ENCODE assay signal across 1 cellular context in the genomic region with DNA sequence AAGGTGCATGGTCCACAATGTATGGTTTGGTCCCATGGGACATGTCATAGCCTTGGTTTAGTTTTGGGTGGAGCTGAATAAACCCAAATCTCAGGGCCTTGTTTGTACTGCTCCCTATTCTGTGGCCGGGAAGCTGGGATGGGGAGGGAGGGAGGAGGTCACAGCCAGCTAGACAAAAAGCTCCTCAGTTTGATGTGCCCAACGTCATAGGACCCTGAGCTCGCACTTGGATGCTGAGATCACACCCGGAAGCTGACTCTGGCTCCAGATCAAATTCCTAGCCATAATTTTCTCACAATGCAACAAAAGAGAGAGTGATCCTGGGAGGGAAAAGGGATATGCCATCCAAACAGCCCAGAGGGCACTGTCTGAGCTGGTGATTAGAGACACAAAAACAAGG.
TF ChIP-seq lines count a peak whose summit lies in the region.

No MANE protein-coding gene starts in this region.

TF ChIP-seq in WTC11, 78 proteins besides CTCF, POLR2A, EP300 and RAD21 (continued from another document):
- TF ChIP-seq RELA (CRISPR knock-in tag; IDR thresholded peaks at IDR 0.05; ENCODE audit: borderline replicate concordance) (no peak), ZNF232 (CRISPR knock-in tag; IDR thresholded peaks at IDR 0.05) (no peak), GABPB1 (CRISPR knock-in tag; IDR thresholded peaks at IDR 0.05) (no peak), GRHL2 (CRISPR knock-in tag; IDR thresholded peaks at IDR 0.05; ENCODE audit: insufficient replicate concordance, severe bottlenecking) (no peak), MYBL2 (CRISPR knock-in tag; IDR thresholded peaks at IDR 0.05) (no peak)
- TF ChIP-seq, protein P1, sequence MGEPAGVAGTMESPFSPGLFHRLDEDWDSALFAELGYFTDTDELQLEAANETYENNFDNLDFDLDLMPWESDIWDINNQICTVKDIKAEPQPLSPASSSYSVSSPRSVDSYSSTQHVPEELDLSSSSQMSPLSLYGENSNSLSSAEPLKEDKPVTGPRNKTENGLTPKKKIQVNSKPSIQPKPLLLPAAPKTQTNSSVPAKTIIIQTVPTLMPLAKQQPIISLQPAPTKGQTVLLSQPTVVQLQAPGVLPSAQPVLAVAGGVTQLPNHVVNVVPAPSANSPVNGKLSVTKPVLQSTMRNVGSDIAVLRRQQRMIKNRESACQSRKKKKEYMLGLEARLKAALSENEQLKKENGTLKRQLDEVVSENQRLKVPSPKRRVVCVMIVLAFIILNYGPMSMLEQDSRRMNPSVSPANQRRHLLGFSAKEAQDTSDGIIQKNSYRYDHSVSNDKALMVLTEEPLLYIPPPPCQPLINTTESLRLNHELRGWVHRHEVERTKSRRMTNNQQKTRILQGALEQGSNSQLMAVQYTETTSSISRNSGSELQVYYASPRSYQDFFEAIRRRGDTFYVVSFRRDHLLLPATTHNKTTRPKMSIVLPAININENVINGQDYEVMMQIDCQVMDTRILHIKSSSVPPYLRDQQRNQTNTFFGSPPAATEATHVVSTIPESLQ (CRISPR knock-in tag; IDR thresholded peaks at IDR 0.05), result no peak
- TF ChIP-seq, protein P2, sequence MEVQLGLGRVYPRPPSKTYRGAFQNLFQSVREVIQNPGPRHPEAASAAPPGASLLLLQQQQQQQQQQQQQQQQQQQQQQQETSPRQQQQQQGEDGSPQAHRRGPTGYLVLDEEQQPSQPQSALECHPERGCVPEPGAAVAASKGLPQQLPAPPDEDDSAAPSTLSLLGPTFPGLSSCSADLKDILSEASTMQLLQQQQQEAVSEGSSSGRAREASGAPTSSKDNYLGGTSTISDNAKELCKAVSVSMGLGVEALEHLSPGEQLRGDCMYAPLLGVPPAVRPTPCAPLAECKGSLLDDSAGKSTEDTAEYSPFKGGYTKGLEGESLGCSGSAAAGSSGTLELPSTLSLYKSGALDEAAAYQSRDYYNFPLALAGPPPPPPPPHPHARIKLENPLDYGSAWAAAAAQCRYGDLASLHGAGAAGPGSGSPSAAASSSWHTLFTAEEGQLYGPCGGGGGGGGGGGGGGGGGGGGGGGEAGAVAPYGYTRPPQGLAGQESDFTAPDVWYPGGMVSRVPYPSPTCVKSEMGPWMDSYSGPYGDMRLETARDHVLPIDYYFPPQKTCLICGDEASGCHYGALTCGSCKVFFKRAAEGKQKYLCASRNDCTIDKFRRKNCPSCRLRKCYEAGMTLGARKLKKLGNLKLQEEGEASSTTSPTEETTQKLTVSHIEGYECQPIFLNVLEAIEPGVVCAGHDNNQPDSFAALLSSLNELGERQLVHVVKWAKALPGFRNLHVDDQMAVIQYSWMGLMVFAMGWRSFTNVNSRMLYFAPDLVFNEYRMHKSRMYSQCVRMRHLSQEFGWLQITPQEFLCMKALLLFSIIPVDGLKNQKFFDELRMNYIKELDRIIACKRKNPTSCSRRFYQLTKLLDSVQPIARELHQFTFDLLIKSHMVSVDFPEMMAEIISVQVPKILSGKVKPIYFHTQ (CRISPR knock-in tag; IDR thresholded peaks at IDR 0.05), result no peak
- TF ChIP-seq, protein P3, sequence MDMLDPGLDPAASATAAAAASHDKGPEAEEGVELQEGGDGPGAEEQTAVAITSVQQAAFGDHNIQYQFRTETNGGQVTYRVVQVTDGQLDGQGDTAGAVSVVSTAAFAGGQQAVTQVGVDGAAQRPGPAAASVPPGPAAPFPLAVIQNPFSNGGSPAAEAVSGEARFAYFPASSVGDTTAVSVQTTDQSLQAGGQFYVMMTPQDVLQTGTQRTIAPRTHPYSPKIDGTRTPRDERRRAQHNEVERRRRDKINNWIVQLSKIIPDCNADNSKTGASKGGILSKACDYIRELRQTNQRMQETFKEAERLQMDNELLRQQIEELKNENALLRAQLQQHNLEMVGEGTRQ (CRISPR knock-in tag; IDR thresholded peaks at IDR 0.05), result no peak
- TF ChIP-seq, protein P4, sequence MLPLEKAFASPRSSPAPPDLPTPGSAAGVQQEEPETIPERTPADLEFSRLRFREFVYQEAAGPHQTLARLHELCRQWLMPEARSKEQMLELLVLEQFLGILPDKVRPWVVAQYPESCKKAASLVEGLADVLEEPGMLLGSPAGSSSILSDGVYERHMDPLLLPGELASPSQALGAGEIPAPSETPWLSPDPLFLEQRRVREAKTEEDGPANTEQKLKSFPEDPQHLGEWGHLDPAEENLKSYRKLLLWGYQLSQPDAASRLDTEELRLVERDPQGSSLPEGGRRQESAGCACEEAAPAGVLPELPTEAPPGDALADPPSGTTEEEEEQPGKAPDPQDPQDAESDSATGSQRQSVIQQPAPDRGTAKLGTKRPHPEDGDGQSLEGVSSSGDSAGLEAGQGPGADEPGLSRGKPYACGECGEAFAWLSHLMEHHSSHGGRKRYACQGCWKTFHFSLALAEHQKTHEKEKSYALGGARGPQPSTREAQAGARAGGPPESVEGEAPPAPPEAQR (CRISPR knock-in tag; IDR thresholded peaks at IDR 0.05), result no peak
- TF ChIP-seq, protein P5, sequence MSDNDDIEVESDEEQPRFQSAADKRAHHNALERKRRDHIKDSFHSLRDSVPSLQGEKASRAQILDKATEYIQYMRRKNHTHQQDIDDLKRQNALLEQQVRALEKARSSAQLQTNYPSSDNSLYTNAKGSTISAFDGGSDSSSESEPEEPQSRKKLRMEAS (CRISPR knock-in tag; IDR thresholded peaks at IDR 0.05), result no peak
- TF ChIP-seq, protein P6, sequence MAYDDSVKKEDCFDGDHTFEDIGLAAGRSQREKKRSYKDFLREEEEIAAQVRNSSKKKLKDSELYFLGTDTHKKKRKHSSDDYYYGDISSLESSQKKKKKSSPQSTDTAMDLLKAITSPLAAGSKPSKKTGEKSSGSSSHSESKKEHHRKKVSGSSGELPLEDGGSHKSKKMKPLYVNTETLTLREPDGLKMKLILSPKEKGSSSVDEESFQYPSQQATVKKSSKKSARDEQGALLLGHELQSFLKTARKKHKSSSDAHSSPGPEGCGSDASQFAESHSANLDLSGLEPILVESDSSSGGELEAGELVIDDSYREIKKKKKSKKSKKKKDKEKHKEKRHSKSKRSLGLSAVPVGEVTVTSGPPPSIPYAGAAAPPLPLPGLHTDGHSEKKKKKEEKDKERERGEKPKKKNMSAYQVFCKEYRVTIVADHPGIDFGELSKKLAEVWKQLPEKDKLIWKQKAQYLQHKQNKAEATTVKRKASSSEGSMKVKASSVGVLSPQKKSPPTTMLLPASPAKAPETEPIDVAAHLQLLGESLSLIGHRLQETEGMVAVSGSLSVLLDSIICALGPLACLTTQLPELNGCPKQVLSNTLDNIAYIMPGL (CRISPR knock-in tag; IDR thresholded peaks at IDR 0.05), result no peak
- TF ChIP-seq, protein P7, sequence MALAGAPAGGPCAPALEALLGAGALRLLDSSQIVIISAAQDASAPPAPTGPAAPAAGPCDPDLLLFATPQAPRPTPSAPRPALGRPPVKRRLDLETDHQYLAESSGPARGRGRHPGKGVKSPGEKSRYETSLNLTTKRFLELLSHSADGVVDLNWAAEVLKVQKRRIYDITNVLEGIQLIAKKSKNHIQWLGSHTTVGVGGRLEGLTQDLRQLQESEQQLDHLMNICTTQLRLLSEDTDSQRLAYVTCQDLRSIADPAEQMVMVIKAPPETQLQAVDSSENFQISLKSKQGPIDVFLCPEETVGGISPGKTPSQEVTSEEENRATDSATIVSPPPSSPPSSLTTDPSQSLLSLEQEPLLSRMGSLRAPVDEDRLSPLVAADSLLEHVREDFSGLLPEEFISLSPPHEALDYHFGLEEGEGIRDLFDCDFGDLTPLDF (CRISPR knock-in tag; IDR thresholded peaks at IDR 0.05), result no peak
